ENCODE assay signal across 8 cellular contexts in the genomic region with DNA sequence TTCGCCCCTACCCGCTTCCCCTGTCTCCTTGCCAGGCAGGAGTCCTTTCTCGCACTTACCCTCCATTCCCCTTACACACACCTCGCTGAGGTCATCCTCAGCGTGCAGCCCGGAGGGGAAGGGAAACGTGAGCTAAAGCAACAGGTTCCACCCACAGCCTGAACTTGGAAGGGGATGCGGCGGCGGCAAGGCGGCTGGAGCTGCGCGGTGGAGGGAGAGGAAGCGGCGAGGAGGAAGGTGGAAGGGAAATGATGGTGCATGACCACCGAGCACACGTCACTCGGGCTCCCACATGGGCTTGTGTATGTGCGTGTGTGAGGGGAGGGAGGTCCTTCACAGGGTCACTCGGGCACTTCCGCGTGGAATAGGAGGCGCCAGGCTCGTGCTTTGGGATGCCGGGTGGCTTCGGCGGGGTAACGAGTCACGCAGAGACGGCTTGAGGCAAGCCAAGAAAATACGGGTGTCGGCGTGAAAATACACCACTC.
DNase-seq lines count a peak whose midpoint lies in the region; ATAC-seq lines count a peak whose summit lies in the region.

No MANE protein-coding gene starts in this region.

- no peaks in the 10 kb centered on the region for H3K36me3 ChIP-seq in rectal smooth muscle tissue (ENCODE audit: control insufficient read depth, insufficient read depth, low read length)

- peak overlapping the region; percentile 84 for H3K9ac ChIP-seq in rectal smooth muscle tissue (ENCODE audit: low read length)

- H3K4me1 ChIP-seq in rectal smooth muscle tissue (ENCODE audit: control insufficient read depth, insufficient read depth, low read length) = peaks cover 24% of the 10 kb centered on the region

- H3K27ac ChIP-seq in rectal smooth muscle tissue (ENCODE audit: low read depth, low read length) = peak overlapping the region; percentile 97

- DNase-seq in Ammon's horn (ENCODE audit: low spot score) = peak; percentile 65
- peak; percentile 71 for DNase-seq in NCI-H774 (lab: John Stamatoyannopoulos, UW)
- DNase-seq in astrocyte of the hippocampus (ENCODE audit: low read depth, low spot score) = peak; percentile 85
- DNase-seq in hepatic stellate cell (ENCODE audit: low spot score) = peak; percentile 80
- DNase-seq in GM19240 (ENCODE audit: insufficient read length, low spot score) = no peak

- peak overlapping the region; percentile 63 for H3K4me3 ChIP-seq in rectal smooth muscle tissue (ENCODE audit: low read length)

- H3K27me3 ChIP-seq in rectal smooth muscle tissue (ENCODE audit: control insufficient read depth, insufficient read depth, low read length) = no peaks in the 10 kb centered on the region

- ATAC-seq in GM18502 (IDR thresholded peaks at IDR 0.05; ENCODE audit: poor library complexity, unreplicated experiment) = peak; percentile 50
- ATAC-seq in HG02981 (IDR thresholded peaks at IDR 0.05; ENCODE audit: unreplicated experiment) = peak; percentile 40
